Comparison of ENCODE assay signal across 18 cellular contexts in the genomic region with DNA sequence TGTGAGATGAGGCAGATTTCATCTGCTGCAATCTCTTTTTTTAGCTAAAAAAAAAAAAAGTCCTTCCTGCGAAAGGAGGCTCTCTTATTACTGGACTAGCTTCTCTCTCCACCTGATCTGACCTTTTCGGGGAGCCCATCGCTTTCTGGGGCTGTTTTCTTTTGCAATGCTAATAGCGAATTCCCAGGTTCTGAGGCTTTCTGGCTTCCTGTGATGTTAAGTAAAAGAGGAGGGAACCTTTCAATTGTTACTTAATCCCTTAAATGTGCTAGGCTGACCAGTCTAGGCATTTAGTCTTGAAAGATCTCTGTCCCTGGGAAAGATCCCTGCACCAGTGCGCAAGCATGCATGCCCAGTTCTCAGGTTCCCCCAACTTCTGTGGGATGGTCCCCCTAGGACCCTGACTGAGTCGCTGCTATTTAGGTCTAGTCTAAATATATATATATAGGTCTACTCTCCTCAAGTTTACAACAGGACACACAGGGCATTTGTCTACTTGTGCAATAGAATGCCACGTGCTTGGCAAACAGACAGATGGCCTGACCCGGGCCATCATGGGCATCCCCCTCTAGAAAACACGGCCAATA.
"Had no signal": no experiment of that assay in that cellular context is flagged by ENCODE, and none has a peak within 500 bp of the region (broad histone marks: within the 10 kb centered on the region; RNA-seq: fewer than 3 reads in every experiment).

No MANE protein-coding gene starts in this region.

- ATAC-seq: activated CD4-positive, CD25-positive, alpha-beta regulatory T cell treated with anti-CD3 and anti-CD28 coated beads, Interleukin-2, amount 50 U/mL, for 24 hours; activated T-cell treated with anti-CD3 and anti-CD28 coated beads, Interleukin-2, amount 50 U/mL, for 4 hours; stimulated activated naive B cell treated with anti-CD40 and anti-IgM and Interleukin-4, amounts not matched to agents 10 μg/mL and 1 μg/mL and 100 μg/mL, for 72 hours had no signal

- DNase-seq: activated CD4-positive, alpha-beta T cell treated with anti-CD3 and anti-CD28 coated beads, Interleukin-2, amount 10 ng/mL, durations not matched to agents 7 days and 5 days; activated CD8-positive, alpha-beta memory T cell treated with anti-CD3 and anti-CD28 coated beads, Interleukin-2, amount 50 U/mL, for 4 hours; activated naive CD4-positive, alpha-beta T cell treated with anti-CD3 and anti-CD28 coated beads for 36 hours; activated T-cell treated with anti-CD3 and anti-CD28 coated beads, Interleukin-2, amount 50 U/mL, for 4 hours; brain microvascular endothelial cell; central memory CD4-positive, alpha-beta T cell; erythroblast; kidney; left ventricle myocardium inferior; mammary epithelial cell; spleen; stimulated activated naive B cell treated with anti-CD40 and anti-IgM and Interleukin-4, amounts not matched to agents 10 μg/mL and 1 μg/mL and 100 μg/mL, for 72 hours; T-helper 1 cell; T-helper 9 cell; upper lobe of left lung had no signal

- H3K4me3 Mint-ChIP-seq: activated CD4-positive, alpha-beta T cell treated with anti-CD3 and anti-CD28 coated beads, Interleukin-2, amount 10 ng/mL, durations not matched to agents 7 days and 5 days; activated naive CD4-positive, alpha-beta T cell treated with anti-CD3 and anti-CD28 coated beads for 36 hours; activated T-cell treated with anti-CD3 and anti-CD28 coated beads, Interleukin-2, amount 50 U/mL, for 4 hours; neural crest cell; stimulated activated naive B cell treated with anti-CD40 and anti-IgM and Interleukin-4, amounts not matched to agents 10 μg/mL and 1 μg/mL and 100 μg/mL, for 72 hours had no signal

- H3K9me3 ChIP-seq: left ventricle myocardium inferior, spleen, thoracic aorta, upper lobe of left lung had no signal

- H3K4me1 ChIP-seq: left ventricle myocardium inferior, spleen, upper lobe of left lung had no signal

- H3K27me3 ChIP-seq: brain microvascular endothelial cell, upper lobe of left lung had no signal

- H3K4me3 ChIP-seq: left ventricle myocardium inferior, spleen, thoracic aorta, upper lobe of left lung had no signal

- H3K36me3 ChIP-seq: brain microvascular endothelial cell, left ventricle myocardium inferior, spleen, thoracic aorta, upper lobe of left lung had no signal

- H3K4me1 Mint-ChIP-seq: activated CD4-positive, alpha-beta T cell treated with anti-CD3 and anti-CD28 coated beads, Interleukin-2, amount 10 ng/mL, durations not matched to agents 7 days and 5 days; stimulated activated naive B cell treated with anti-CD40 and anti-IgM and Interleukin-4, amounts not matched to agents 10 μg/mL and 1 μg/mL and 100 μg/mL, for 72 hours had no signal

- H3K27ac ChIP-seq: brain microvascular endothelial cell, left ventricle myocardium inferior, spleen, upper lobe of left lung had no signal

- H3K9me3 Mint-ChIP-seq: activated CD4-positive, alpha-beta T cell treated with anti-CD3 and anti-CD28 coated beads, Interleukin-2, amount 10 ng/mL, durations not matched to agents 7 days and 5 days; activated naive CD4-positive, alpha-beta T cell treated with anti-CD3 and anti-CD28 coated beads for 36 hours; activated T-cell treated with anti-CD3 and anti-CD28 coated beads, Interleukin-2, amount 50 U/mL, for 4 hours; neural crest cell had no signal

- H3K27ac Mint-ChIP-seq: activated CD4-positive, alpha-beta T cell treated with anti-CD3 and anti-CD28 coated beads, Interleukin-2, amount 10 ng/mL, durations not matched to agents 7 days and 5 days; activated naive CD4-positive, alpha-beta T cell treated with anti-CD3 and anti-CD28 coated beads for 36 hours; stimulated activated naive B cell treated with anti-CD40 and anti-IgM and Interleukin-4, amounts not matched to agents 10 μg/mL and 1 μg/mL and 100 μg/mL, for 72 hours had no signal
